8 cellular contexts compared by ENCODE assay signal in genomic region chr14:21510735-21511657, GRCh38. TPM values are rescaled to one million over a fixed set of nuclear protein-coding genes. Genes with fewer than 3 reads are reported as not detected.
DNase-seq lines count a peak whose midpoint lies in the region; ATAC-seq, FAIRE-seq and TF ChIP-seq lines count a peak whose summit lies in the region.

TSS of gene METTL3 (minus strand) at chr14:21511340. CDS start at chr14:21511223, 117 bp downstream.

- peak; percentile 85 for FAIRE-seq in colon (lab: Jason Lieb, UNC)

- H3K4me1 ChIP-seq in BE2C = no peaks in the 10 kb centered on the region

- DNase-seq in BE2C = peak; percentile 95
- DNase-seq in GM19240 (ENCODE audit: insufficient read length, low spot score) = peak; percentile 78
- DNase-seq in NCI-H526 (lab: John Stamatoyannopoulos, UW) = peak; percentile 98
- peak; percentile 94 for DNase-seq in activated CD4-positive, alpha-beta T cell treated with anti-CD3 and anti-CD28 coated beads for 48 hours
- peak; percentile 99 for DNase-seq in kidney tubule cell (ENCODE audit: low spot score)
- peak; percentile 75 to 85 (median 82) for DNase-seq in stimulated activated CD4-positive, alpha-beta T cell treated with anti-CD3 and anti-CD28 coated beads, Interleukin-1b, Interleukin-23, amount 100 ng/mL, for 24 hours (ENCODE audit: low read depth in 4 of 4, low spot score in 1 of 4)

- peaks cover 26% of the 10 kb centered on the region for H3K36me3 ChIP-seq in BE2C

- no peaks in the 10 kb centered on the region; the same call in 1 of the 2 replicates for H3K27me3 ChIP-seq in BE2C

- no peaks in the 10 kb centered on the region for H3K9me3 ChIP-seq in BE2C

- TF ChIP-seq CTCF in BE2C (IDR thresholded peaks at IDR 0.05; ENCODE audit: low read depth, low read length) = no peak

- H3K4me3 ChIP-seq in BE2C (ENCODE audit: low read depth, low read length) = peak within 1 kb of the TSS; percentile 98

- peak; percentile 97 for ATAC-seq in HG03460 (IDR thresholded peaks at IDR 0.05; ENCODE audit: unreplicated experiment)

RNA-seq across cellular contexts. Expression of gene METTL3, which starts in this region (rescaled TPM):
- polyA plus RNA-seq in BE2C (2012; ENCODE audit: insufficient read depth, insufficient read length, low read depth) = 61.9 TPM

Comparison
In these comparisons a context has a peak if more than half of its experiments do, and no peak if none do; other contexts are left out.
1. Peak in every context shown above with its lines: DNase-seq, ATAC-seq and H3K4me3 ChIP-seq.